15 cellular contexts compared by ENCODE assay signal in the genomic region with DNA sequence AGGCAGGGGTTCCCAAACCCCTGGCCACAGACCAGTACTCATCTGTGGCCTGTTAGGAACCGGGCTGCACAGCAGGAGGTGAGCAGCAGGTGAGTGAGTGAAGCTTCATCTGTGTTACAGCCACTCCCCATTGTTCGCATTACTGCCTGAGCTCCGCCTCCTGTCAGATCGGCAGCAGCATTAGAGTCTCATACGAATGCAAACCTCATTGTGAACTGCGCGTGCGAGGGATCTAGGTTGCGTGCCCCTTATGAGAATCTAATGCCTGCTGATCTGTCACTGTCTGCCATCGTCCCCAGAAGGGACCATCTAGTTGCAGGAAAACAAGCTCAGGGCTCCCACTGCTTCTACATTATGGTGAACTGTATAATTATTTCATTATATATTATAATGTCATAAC. TPM values are rescaled to one million over a fixed set of nuclear protein-coding genes. Genes with fewer than 3 reads are reported as not detected.
A peak's percentile ranks its signal among the peaks of the same experiment; 100 is the strongest.
DNase-seq lines count a peak whose midpoint lies in the region; ATAC-seq and TF ChIP-seq lines count a peak whose summit lies in the region.
"Had no signal": no experiment of that assay in that cellular context is flagged by ENCODE, and none has a peak within 500 bp of the region (broad histone marks: within the 10 kb centered on the region; RNA-seq: fewer than 3 reads in every experiment).

No MANE protein-coding gene starts in this region.

- no peaks in the 10 kb centered on the region for H3K4me1 ChIP-seq in HEK293 (ENCODE audit: control insufficient read depth, insufficient read depth, low read length)
- H3K4me1 ChIP-seq in neuronal stem cell (ENCODE audit: control insufficient read depth in 2 of 2, insufficient read depth in 1 of 2, low read depth in 1 of 2, low read length in 2 of 2): peaks cover 5 to 17% of the 10 kb centered on the region in 2 donors
- peaks cover 0 to 7% (median 2%) of the 10 kb centered on the region in 4 donors for H3K4me1 ChIP-seq in upper lobe of left lung

- H3K9ac ChIP-seq in neuronal stem cell (ENCODE audit: low read depth, low read length, poor library complexity): no peak overlapping the region

- H4K91ac ChIP-seq in neuronal stem cell (ENCODE audit: low read depth, low read length, poor library complexity): no peak overlapping the region

- CTCF ChIA-PET in HEK293 (lab: Yijun Ruan, JAX): interaction anchor here (1.0 kb wide), 1 partner anchor 356 kb away, joined by 3 read pairs; no protein-coding TSS in a partner anchor

- no peaks in the 10 kb centered on the region for H3K79me1 ChIP-seq in neuronal stem cell (ENCODE audit: low read depth, low read length)

- H3K4me2 ChIP-seq in neuronal stem cell (ENCODE audit: insufficient read depth, low read length, poor library complexity, severe bottlenecking): no peak overlapping the region

- H3K27me3 ChIP-seq in neuronal stem cell (ENCODE audit: control insufficient read depth in 3 of 3, insufficient read depth in 3 of 3, low read depth in 1 of 3, low read length in 3 of 3) (peaks cover 0 to 4% (median 0%) of the 10 kb centered on the region in 3 experiments), upper lobe of left lung (no peaks in the 10 kb centered on the region)

- ATAC-seq in upper lobe of left lung (ENCODE audit: low FRiP score in 2 of 2): no peak

- peak overlapping the region; percentile 63 for H2BK12ac ChIP-seq in neuronal stem cell (ENCODE audit: low read length)

- no peak for TF ChIP-seq POLR2A in upper lobe of left lung (IDR thresholded peaks at IDR 0.05)

- H3K4me3 ChIP-seq in HEK293 (ENCODE audit: low read depth, low read length) (no peak overlapping the region), neuronal stem cell (ENCODE audit: low read length in 2 of 2) (no peak overlapping the region), upper lobe of left lung (no peak overlapping the region)

- TF ChIP-seq CTCF in HEK293 (tag by site-specific recombination; IDR thresholded peaks at IDR 0.05) (no peak), upper lobe of left lung (IDR thresholded peaks at IDR 0.05) (no peak)

- no peak overlapping the region for H2BK15ac ChIP-seq in neuronal stem cell (ENCODE audit: low read length)

- H4K8ac ChIP-seq in neuronal stem cell (ENCODE audit: low read depth, low read length): no peak overlapping the region

- no peak overlapping the region for H3K14ac ChIP-seq in neuronal stem cell (ENCODE audit: low read length)

- no peak overlapping the region for H2AK5ac ChIP-seq in neuronal stem cell (ENCODE audit: low read depth, low read length)

- H3K36me3 ChIP-seq in HEK293 (ENCODE audit: control insufficient read depth in 2 of 2, insufficient read depth in 1 of 2, low read length in 2 of 2): no peaks in the 10 kb centered on the region
- H3K36me3 ChIP-seq in neuronal stem cell (replicated peaks in 1 of 2; ENCODE audit: control insufficient read depth in 2 of 2, insufficient read depth in 2 of 2, low read length in 2 of 2): no peaks in the 10 kb centered on the region
- H3K36me3 ChIP-seq in upper lobe of left lung: no peaks in the 10 kb centered on the region

- peak; percentile 46 for DNase-seq in NCI-H510A treated with DMSO at 0.1 percent for 48 hours (lab: John Stamatoyannopoulos, UW)
- DNase-seq in NCI-H510A (lab: John Stamatoyannopoulos, UW): no peak
- DNase-seq in NCI-H2171 treated with DMSO at 0.1 percent for 48 hours (lab: John Stamatoyannopoulos, UW): peak; percentile 69
- DNase-seq in neuronal stem cell (ENCODE audit: low spot score): no peak
- no peak for DNase-seq in germinal center (ENCODE audit: low spot score)
- DNase-seq in upper lobe of left lung: no peak
- DNase-seq in nucleus accumbens (lab: John Stamatoyannopoulos, UW): no peak
- DNase-seq: AML-193; CD4-positive, CD25-positive, alpha-beta regulatory T cell; H7; MV-4-11; NCI-H1694; NCI-H2227 treated with DMSO at 0.1 percent for 48 hours; OCI-M1 had no signal

- POLR2A ChIA-PET in HEK293 (lab: Yijun Ruan, JAX): no interaction called here

- no peak for TF ChIP-seq EP300 in upper lobe of left lung (IDR thresholded peaks at IDR 0.05)

- no peak overlapping the region for H3K23ac ChIP-seq in neuronal stem cell (ENCODE audit: low read depth, low read length, poor library complexity)

- H3K4ac ChIP-seq in neuronal stem cell (ENCODE audit: low read length): no peak overlapping the region

- no peak overlapping the region for H2BK120ac ChIP-seq in neuronal stem cell (ENCODE audit: low read depth, low read length)

- H3K9me3 ChIP-seq in HEK293 (ENCODE audit: control insufficient read depth, insufficient read depth, low read depth, low read length): no peaks in the 10 kb centered on the region
- peaks cover 0 to 2% of the 10 kb centered on the region in 2 donors for H3K9me3 ChIP-seq in neuronal stem cell (replicated peaks in 1 of 2; ENCODE audit: control insufficient read depth in 2 of 2, insufficient read depth in 1 of 2, low read depth in 1 of 2, low read length in 2 of 2)
- no peaks in the 10 kb centered on the region for H3K9me3 ChIP-seq in upper lobe of left lung

- WGBS in neuronal stem cell (ENCODE audit: extremely low coverage in 2 of 2, insufficient read length in 2 of 2, insufficient replicate concordance in 1 of 2), 2 donors: no CpG with 5 or more reads among the region's 10 CpGs
- WGBS in upper lobe of left lung, 2 donors: 79 to 94% methylated on average over 9 to 10 of the region's 10 CpGs

- H3K27ac ChIP-seq in HEK293 (ENCODE audit: extremely low read depth, low read depth, low read length) (no peak overlapping the region), neuronal stem cell (replicated peaks; ENCODE audit: low read length) (no peak overlapping the region), upper lobe of left lung (no peak overlapping the region)

- no peak overlapping the region for H2AFZ ChIP-seq in neuronal stem cell (ENCODE audit: low read length)

- no peak overlapping the region for H2BK5ac ChIP-seq in neuronal stem cell (ENCODE audit: low read length)

- H3K18ac ChIP-seq in neuronal stem cell (ENCODE audit: low read length): no peak overlapping the region

TF ChIP-seq in HEK293, 187 proteins besides CTCF, POLR2A, EP300 and RAD21:
- peak; percentile 46 for TF ChIP-seq ZIC2 (tag by site-specific recombination; IDR thresholded peaks at IDR 0.05)
- TF ChIP-seq ZNF16 (tag by site-specific recombination; IDR thresholded peaks at IDR 0.05; ENCODE audit: low read depth): no peak
- peak; percentile 90 for TF ChIP-seq ZNF610 (tag by site-specific recombination; IDR thresholded peaks at IDR 0.05; ENCODE audit: borderline replicate concordance)
- TF ChIP-seq ZSCAN23 (tag by site-specific recombination; IDR thresholded peaks at IDR 0.05): no peak

RNA-seq across cellular contexts. Expression of a gene that starts 25.1 kb away (rescaled TPM):
- polyA plus RNA-seq in neuronal stem cell (2013, experiment 1 of 2): 48.2 TPM
- polyA plus RNA-seq in neuronal stem cell (2013, experiment 2 of 2): 49.5 TPM
- total RNA-seq in upper lobe of left lung: 1 to 10 TPM; 2.6 to 6.3 (median 2.7) TPM

RNA-seq across cellular contexts. Expression of a gene that starts 39.0 kb away (rescaled TPM):
- polyA plus RNA-seq in neuronal stem cell (2013, experiment 1 of 2): not detected
- not detected for polyA plus RNA-seq in neuronal stem cell (2013, experiment 2 of 2)
- total RNA-seq in upper lobe of left lung: not detected
- total RNA-seq: CD4-positive, CD25-positive, alpha-beta regulatory T cell; H7 had no signal
- polyA plus RNA-seq: CD4-positive, CD25-positive, alpha-beta regulatory T cell had no signal

RNA-seq across cellular contexts. Expression of a gene that starts 43.9 kb away (rescaled TPM):
- not detected for polyA plus RNA-seq in neuronal stem cell (2013, experiment 1 of 2)
- polyA plus RNA-seq in neuronal stem cell (2013, experiment 2 of 2): not detected
- not detected for total RNA-seq in upper lobe of left lung
- total RNA-seq: CD4-positive, CD25-positive, alpha-beta regulatory T cell; H7 had no signal
- polyA plus RNA-seq: CD4-positive, CD25-positive, alpha-beta regulatory T cell had no signal

RNA-seq across cellular contexts. Expression of a gene that starts 46.7 kb away (rescaled TPM):
- not detected for polyA plus RNA-seq in neuronal stem cell (2013, experiment 1 of 2)
- not detected for polyA plus RNA-seq in neuronal stem cell (2013, experiment 2 of 2)
- total RNA-seq in upper lobe of left lung: not detected
- total RNA-seq: CD4-positive, CD25-positive, alpha-beta regulatory T cell; H7 had no signal
- polyA plus RNA-seq: CD4-positive, CD25-positive, alpha-beta regulatory T cell had no signal

RNA-seq across cellular contexts. Expression of a gene that starts 51.0 kb away (rescaled TPM):
- polyA plus RNA-seq in neuronal stem cell (2013, experiment 1 of 2): not detected
- polyA plus RNA-seq in neuronal stem cell (2013, experiment 2 of 2): not detected
- not detected for total RNA-seq in upper lobe of left lung
- total RNA-seq: CD4-positive, CD25-positive, alpha-beta regulatory T cell; H7 had no signal
- polyA plus RNA-seq: CD4-positive, CD25-positive, alpha-beta regulatory T cell had no signal

Comparison
In these comparisons a context has a peak if more than half of its experiments do, and no peak if none do; other contexts are left out.
1. DNase-seq: peak in NCI-H510A treated with DMSO at 0.1 percent for 48 hours (single experiment) and NCI-H2171 treated with DMSO at 0.1 percent for 48 hours (single experiment); none in NCI-H510A (single experiment), neuronal stem cell (single experiment), germinal center (single experiment), upper lobe of left lung (0 of 2) and nucleus accumbens (0 of 56).